In genomic region chr9:136667940-136668760, GRCh38 we compare ENCODE assay signal across 15 cellular contexts. TPM values are rescaled to one million over a fixed set of nuclear protein-coding genes. Genes with fewer than 3 reads are reported as not detected.
A peak's percentile ranks its signal among the peaks of the same experiment; 100 is the strongest.
DNase-seq lines count a peak whose midpoint lies in the region; TF ChIP-seq lines count a peak whose summit lies in the region.
"Had no signal": no experiment of that assay in that cellular context is flagged by ENCODE, and none has a peak within 500 bp of the region (broad histone marks: within the 10 kb centered on the region; RNA-seq: fewer than 3 reads in every experiment).

No MANE protein-coding gene starts in this region.

- no peaks in the 10 kb centered on the region for H3K9me3 Mint-ChIP-seq in CD4-positive, alpha-beta memory T cell
- H3K9me3 Mint-ChIP-seq: nephron progenitor cell had no signal

- DNase-seq in SK-N-MC (ENCODE audit: low read depth, low spot score) (no peak), germinal center (ENCODE audit: low spot score) (peak; percentile 43), NCI-H146 treated with DMSO at 0.1 percent for 48 hours (lab: John Stamatoyannopoulos, UW; ENCODE audit: unreplicated experiment) (no peak)
- no peak for DNase-seq in CD4-positive, alpha-beta memory T cell
- no peak for DNase-seq in central memory CD4-positive, alpha-beta T cell
- DNase-seq: activated CD4-positive, CD25-positive, alpha-beta regulatory T cell; activated effector memory CD4-positive, alpha-beta T cell treated with anti-CD3 and anti-CD28 coated beads, Interleukin-2, amount 50 U/mL, for 16 hours; aorta; colonic mucosa; NCI-H1105; stimulated activated CD4-positive, alpha-beta T cell treated with anti-CD3 and anti-CD28 coated beads, Interleukin-4, amount 100 ng/mL, for 24 hours had no signal

- no peaks in the 10 kb centered on the region for H3K36me3 Mint-ChIP-seq in CD4-positive, alpha-beta memory T cell

- POLR2A ChIA-PET in CD4-positive, alpha-beta memory T cell (lab: Charles Lee; ENCODE audit: partially characterized antibody), result no interaction called here

- H3K36me3 ChIP-seq in SK-N-MC (ENCODE audit: insufficient read depth, low read length) (no peaks in the 10 kb centered on the region), skeletal muscle tissue (ENCODE audit: control insufficient read depth in 3 of 3, insufficient read depth in 3 of 3, low read length in 3 of 3) (peaks cover 0 to 24% (median 6%) of the 10 kb centered on the region in 3 donors)
- H3K36me3 ChIP-seq in CD4-positive, alpha-beta memory T cell (ENCODE audit: insufficient read depth, low read length), result no peaks in the 10 kb centered on the region
- H3K36me3 ChIP-seq: colonic mucosa, HAP-1 had no signal

- H3K4me3 Mint-ChIP-seq in CD4-positive, alpha-beta memory T cell, result no peak overlapping the region

- peaks cover 4 to 12% (median 11%) of the 10 kb centered on the region in 3 donors for H3K4me1 ChIP-seq in skeletal muscle tissue (ENCODE audit: control insufficient read depth in 3 of 3, insufficient read depth in 3 of 3, low read length in 3 of 3)
- peaks cover 5% of the 10 kb centered on the region for H3K4me1 ChIP-seq in CD4-positive, alpha-beta memory T cell (ENCODE audit: insufficient read depth, low read length)
- H3K4me1 ChIP-seq: HAP-1 had no signal

- peaks cover 0 to 6% (median 0%) of the 10 kb centered on the region in 4 donors for H3K4me1 Mint-ChIP-seq in CD4-positive, alpha-beta memory T cell

- TF ChIP-seq CTCF in GM12872 (IDR thresholded peaks at IDR 0.05; ENCODE audit: insufficient read depth, low read depth, low read length), result 0 out of 3 replicates have a peak, but pooled peaks have one; percentile 7

- CTCF ChIA-PET in CD4-positive, alpha-beta memory T cell (lab: Charles Lee; ENCODE audit: partially characterized antibody), result no interaction called here

- peaks cover 2 to 6% of the 10 kb centered on the region in 2 donors for H3K27me3 Mint-ChIP-seq in CD4-positive, alpha-beta memory T cell

- intact Hi-C loops in CD4-positive, alpha-beta memory T cell (cut with micrococcal nuclease), result no loop called here

- no peak overlapping the region for H3K27ac Mint-ChIP-seq in CD4-positive, alpha-beta memory T cell
- H3K27ac Mint-ChIP-seq: nephron progenitor cell had no signal

- H3K9me3 ChIP-seq in SK-N-MC (ENCODE audit: low read depth, low read length), result no peaks in the 10 kb centered on the region
- H3K9me3 ChIP-seq in skeletal muscle tissue (ENCODE audit: control insufficient read depth in 3 of 3, low read length in 3 of 3), result no peaks in the 10 kb centered on the region
- no peaks in the 10 kb centered on the region for H3K9me3 ChIP-seq in CD4-positive, alpha-beta memory T cell (ENCODE audit: control insufficient read depth in 1 of 2, low read length in 2 of 2)
- H3K9me3 ChIP-seq: colonic mucosa, HAP-1 had no signal

- H3K4me3 ChIP-seq in SK-N-MC (peak overlapping the region; percentile 76; the same call in 1 of the 2 replicates), skeletal muscle tissue (ENCODE audit: low read length in 3 of 3) (peak overlapping the region; percentile 46 to 61 (median 59))
- H3K4me3 ChIP-seq in CD4-positive, alpha-beta memory T cell (ENCODE audit: low read length in 2 of 2), result no peak overlapping the region
- H3K4me3 ChIP-seq: HAP-1 had no signal

- H3K27me3 ChIP-seq in skeletal muscle tissue (ENCODE audit: control insufficient read depth in 3 of 3, insufficient read depth in 3 of 3, low read length in 3 of 3), result peaks cover 21 to 29% (median 27%) of the 10 kb centered on the region in 3 donors
- H3K27me3 ChIP-seq in CD4-positive, alpha-beta memory T cell (ENCODE audit: insufficient read depth, low read length), result no peaks in the 10 kb centered on the region

- 0 out of 2 replicates have a peak overlapping the region, but pooled peaks have one; percentile 54 for H3K27ac ChIP-seq in SK-N-MC
- H3K27ac ChIP-seq in skeletal muscle tissue (ENCODE audit: low read depth, low read length), result no peak overlapping the region
- H3K27ac ChIP-seq in CD4-positive, alpha-beta memory T cell (ENCODE audit: low read depth, low read length), result no peak overlapping the region
- H3K27ac ChIP-seq: colonic mucosa had no signal

- H3K9ac ChIP-seq in SK-N-MC (ENCODE audit: insufficient read length), result no peak overlapping the region
- H3K9ac ChIP-seq in skeletal muscle tissue (ENCODE audit: low read depth in 1 of 3, low read length in 3 of 3), result peak overlapping the region; percentile 23 to 79 (median 61)

RNA-seq across cellular contexts. Expression of gene EGFL7, which starts 5.4 kb away (rescaled TPM):
- total RNA-seq in skeletal muscle tissue, result 51.7 TPM
- total RNA-seq in CD4-positive, alpha-beta memory T cell, result not detected
- polyA plus RNA-seq in CD4-positive, alpha-beta memory T cell, result under 1 TPM in 1 of 2 donors, not detected in 1; 0.64 TPM

RNA-seq across cellular contexts. Expression of gene AGPAT2, which starts 19.1 kb away (rescaled TPM):
- 27.1 TPM for total RNA-seq in skeletal muscle tissue
- 1 to 10 TPM; 6.9 to 7.8 TPM for total RNA-seq in CD4-positive, alpha-beta memory T cell
- 10 to 100 TPM; 16.2 to 20.6 TPM for polyA plus RNA-seq in CD4-positive, alpha-beta memory T cell

RNA-seq across cellular contexts. Expression of gene DIPK1B, which starts 44.2 kb away (rescaled TPM):
- 11.0 TPM for total RNA-seq in skeletal muscle tissue
- not detected for total RNA-seq in CD4-positive, alpha-beta memory T cell
- not detected for polyA plus RNA-seq in CD4-positive, alpha-beta memory T cell

Comparison
In these comparisons a context has a peak if more than half of its experiments do, and no peak if none do; other contexts are left out.
1. H3K4me3 ChIP-seq: peak in SK-N-MC (single experiment) and skeletal muscle tissue (3 of 3); none in CD4-positive, alpha-beta memory T cell (0 of 2).
2. RNA of gene EGFL7, which starts 5.4 kb away (total RNA-seq): 51.7 TPM in skeletal muscle tissue (single experiment); not detected in CD4-positive, alpha-beta memory T cell; every median in the first group is over 10 times any median in the second.
3. RNA of gene DIPK1B, which starts 44.2 kb away (total RNA-seq): 11.0 TPM in skeletal muscle tissue (single experiment); not detected in CD4-positive, alpha-beta memory T cell; every median in the first group is over 10 times any median in the second.